19 cellular contexts compared by ENCODE assay signal in genomic region chr1:243784506-243784905, GRCh38.
DNase-seq lines count a peak whose midpoint lies in the region; ATAC-seq, FAIRE-seq and TF ChIP-seq lines count a peak whose summit lies in the region.
"Had no signal": no experiment of that assay in that cellular context is flagged by ENCODE, and none has a peak within 500 bp of the region (broad histone marks: within the 10 kb centered on the region; RNA-seq: fewer than 3 reads in every experiment).

No MANE protein-coding gene starts in this region.

- H3K23me2 ChIP-seq in H1 (ENCODE audit: low read depth, low read length): no peaks in the 10 kb centered on the region

- TF ChIP-seq POLR2A in H1 (IDR thresholded peaks at IDR 0.05; ENCODE audit: control extremely low read depth in 1 of 2, low read depth in 2 of 2, low read length in 2 of 2): no peak

- TF ChIP-seq CTCF in VCaP (conservative IDR thresholded peaks at IDR 0.05) (no peak), H1 (IDR thresholded peaks at IDR 0.05; ENCODE audit: control extremely low read depth in 1 of 3, insufficient read depth in 1 of 3, low read depth in 1 of 3, low read length in 3 of 3) (no peak), upper lobe of right lung (IDR thresholded peaks at IDR 0.05) (no peak)

- no peak overlapping the region for H3K23ac ChIP-seq in H1 (ENCODE audit: insufficient read length)
- H3K23ac ChIP-seq in neuronal stem cell (ENCODE audit: low read depth, low read length, poor library complexity): no peak overlapping the region

- H2AFZ ChIP-seq in H1 (ENCODE audit: low read length) (no peak overlapping the region), neuronal stem cell (ENCODE audit: low read length) (no peak overlapping the region)

- no peak overlapping the region for H3K56ac ChIP-seq in H1 (replicated peaks; ENCODE audit: insufficient read length, low read depth, low read length)

- H2BK12ac ChIP-seq in H1 (ENCODE audit: low read depth, low read length): no peak overlapping the region
- no peak overlapping the region for H2BK12ac ChIP-seq in neuronal stem cell (ENCODE audit: low read length)

- no peak overlapping the region for H3K9ac ChIP-seq in H1 (replicated peaks in 1 of 4; ENCODE audit: extremely low read depth in 1 of 4, low read depth in 3 of 4, low read length in 3 of 4)
- peak overlapping the region; percentile 50 for H3K9ac ChIP-seq in neuronal stem cell (ENCODE audit: low read depth, low read length, poor library complexity)

- H3K9me3 ChIP-seq in H1 (ENCODE audit: insufficient read depth in 2 of 2, low read depth in 1 of 2, low read length in 1 of 2) (no peaks in the 10 kb centered on the region), neuronal stem cell (replicated peaks in 1 of 2; ENCODE audit: control insufficient read depth in 2 of 2, insufficient read depth in 1 of 2, low read depth in 1 of 2, low read length in 2 of 2) (peaks cover 0 to 9% of the 10 kb centered on the region in 2 donors), upper lobe of right lung (no peaks in the 10 kb centered on the region)

- TF ChIP-seq RAD21 in H1 (IDR thresholded peaks at IDR 0.05 in 1 of 2, conservative IDR thresholded peaks at IDR 0.05 in 1 of 2; ENCODE audit: low read depth in 2 of 2, low read length in 2 of 2): no peak

- H4K91ac ChIP-seq in H1 (replicated peaks; ENCODE audit: insufficient read length, low read length) (no peak overlapping the region), neuronal stem cell (ENCODE audit: low read depth, low read length, poor library complexity) (no peak overlapping the region)

- peaks cover 2% of the 10 kb centered on the region; the same call in 1 of the 2 replicates for H3K79me1 ChIP-seq in H1 (ENCODE audit: low read depth, low read length)
- H3K79me1 ChIP-seq in neuronal stem cell (ENCODE audit: low read depth, low read length): peaks cover 4% of the 10 kb centered on the region

- H3K4me1 ChIP-seq in H1 (replicated peaks in 1 of 4; ENCODE audit: control insufficient read depth in 3 of 4, insufficient read depth in 4 of 4, low read length in 3 of 4): no peaks in the 10 kb centered on the region
- H3K4me1 ChIP-seq in neuronal stem cell (ENCODE audit: control insufficient read depth in 2 of 2, insufficient read depth in 1 of 2, low read depth in 1 of 2, low read length in 2 of 2): peaks cover 4 to 8% of the 10 kb centered on the region in 2 donors
- H3K4me1 ChIP-seq in upper lobe of right lung: peaks cover 6% of the 10 kb centered on the region

- no peak for TF ChIP-seq EP300 in H1 (IDR thresholded peaks at IDR 0.05; ENCODE audit: borderline replicate concordance in 1 of 2, low read depth in 2 of 2, low read length in 2 of 2)

- H2AK5ac ChIP-seq in H1 (ENCODE audit: low read depth, low read length) (no peak overlapping the region), neuronal stem cell (ENCODE audit: low read depth, low read length) (peak overlapping the region; percentile 53)

- no peak overlapping the region for H2BK20ac ChIP-seq in H1 (ENCODE audit: low read length)

- H3K27ac ChIP-seq in VCaP: peak overlapping the region; percentile 75
- no peak overlapping the region for H3K27ac ChIP-seq in H1 (ENCODE audit: low read depth, low read length)
- H3K27ac ChIP-seq in neuronal stem cell (replicated peaks; ENCODE audit: low read length): no peak overlapping the region
- no peak overlapping the region for H3K27ac ChIP-seq in upper lobe of right lung

- no peak overlapping the region for H2BK5ac ChIP-seq in H1 (ENCODE audit: low read depth, low read length)
- H2BK5ac ChIP-seq in neuronal stem cell (ENCODE audit: low read length): peak overlapping the region; percentile 71

- H3K14ac ChIP-seq in H1 (ENCODE audit: insufficient read length) (no peak overlapping the region), neuronal stem cell (ENCODE audit: low read length) (no peak overlapping the region)

- intact Hi-C loops in upper lobe of right lung (cut with DNase I): no loop called here

- H2BK120ac ChIP-seq in H1 (replicated peaks; ENCODE audit: low read depth, low read length): no peak overlapping the region
- H2BK120ac ChIP-seq in neuronal stem cell (ENCODE audit: low read depth, low read length): no peak overlapping the region

- no peak overlapping the region for H3K18ac ChIP-seq in H1 (ENCODE audit: extremely low read depth, low read length)
- H3K18ac ChIP-seq in neuronal stem cell (ENCODE audit: low read length): peak overlapping the region; percentile 61

- DNase-seq in H1 (ENCODE audit: low read depth in 1 of 2, low spot score in 2 of 2) (no peak), neuronal stem cell (ENCODE audit: low spot score) (no peak), upper lobe of right lung (no peak), NCI-H1105 treated with DMSO at 0.1 percent for 48 hours (lab: John Stamatoyannopoulos, UW) (no peak)
- DNase-seq: C1 segment of cervical spinal cord; Calu3; CD4-positive, alpha-beta memory T cell; COR-L47; DMS53; DMS79 treated with DMSO at 0.1 percent for 48 hours; GF-D8; GOT3; H7; HCEC 1CT had no signal

- FAIRE-seq in H1 (lab: Jason Lieb, UNC): no peak
- FAIRE-seq: GM12891, GM18507 had no signal

- peak overlapping the region; percentile 19; the same call in 1 of the 2 replicates for H4K8ac ChIP-seq in H1 (ENCODE audit: extremely low read depth, insufficient read depth, low read length)
- no peak overlapping the region for H4K8ac ChIP-seq in neuronal stem cell (ENCODE audit: low read depth, low read length)

- H2BK15ac ChIP-seq in H1 (ENCODE audit: low read length) (no peak overlapping the region), neuronal stem cell (ENCODE audit: low read length) (no peak overlapping the region)

- WGBS in H1 (ENCODE audit: extremely low coverage in 1 of 2, insufficient coverage in 1 of 2, insufficient read length in 1 of 2, insufficient replicate concordance in 2 of 2, low coverage in 1 of 2, low lambda C conversion rate in 2 of 2, missing lambda C conversion rate in 1 of 2), 2 experiments: 90% methylated on average over 8 of the region's 8 CpGs; no CpG with 5 or more reads in 1 of the 2 experiments
- no CpG with 5 or more reads among the region's 8 CpGs for WGBS in neuronal stem cell (ENCODE audit: extremely low coverage in 2 of 2, insufficient read length in 2 of 2, insufficient replicate concordance in 1 of 2), 2 donors

- CTCF ChIA-PET in H1 (lab: Charles Lee; ENCODE audit: partially characterized antibody): interaction anchor here (0.9 to 1.1 kb wide), 2 partner anchors 8 to 11 kb away, joined by 3 read pairs; no protein-coding TSS in a partner anchor

- no peaks in the 10 kb centered on the region for H3K79me2 ChIP-seq in H1 (ENCODE audit: control insufficient read depth in 1 of 2, insufficient read depth in 2 of 2, low read length in 2 of 2)

- H3K27me3 ChIP-seq in H1 (replicated peaks in 1 of 4; ENCODE audit: control insufficient read depth in 3 of 4, extremely low read depth in 1 of 4, insufficient read depth in 3 of 4, low read length in 3 of 4) (no peaks in the 10 kb centered on the region), neuronal stem cell (ENCODE audit: control insufficient read depth in 3 of 3, insufficient read depth in 3 of 3, low read depth in 1 of 3, low read length in 3 of 3) (no peaks in the 10 kb centered on the region), upper lobe of right lung (no peaks in the 10 kb centered on the region)

- H3K4me2 ChIP-seq in H1 (ENCODE audit: insufficient read depth in 1 of 2, low read depth in 2 of 2, low read length in 2 of 2): no peak overlapping the region
- H3K4me2 ChIP-seq in neuronal stem cell (ENCODE audit: insufficient read depth, low read length, poor library complexity, severe bottlenecking): no peak overlapping the region

- H4K5ac ChIP-seq in H1 (ENCODE audit: insufficient read length, low read depth, low read length): no peak overlapping the region

- H3K4ac ChIP-seq in H1 (replicated peaks; ENCODE audit: insufficient read length, low read depth, low read length): no peak overlapping the region
- no peak overlapping the region for H3K4ac ChIP-seq in neuronal stem cell (ENCODE audit: low read length)

- peak; percentile 21 for ATAC-seq in upper lobe of right lung
- no peak for ATAC-seq in SK-N-SH treated with all-trans-retinoic acid at 6 μM for 48 hours
- ATAC-seq in GM18873 (IDR thresholded peaks at IDR 0.05; ENCODE audit: low FRiP score, unreplicated experiment): no peak

- POLR2A ChIA-PET in H1 (lab: Charles Lee; ENCODE audit: partially characterized antibody): interaction anchor here (1.6 kb wide), 1 partner anchor 8 kb away, joined by 5 read pairs; no protein-coding TSS in a partner anchor

- H3K4me3 ChIP-seq in H1 (ENCODE audit: extremely low read depth in 1 of 4, insufficient read depth in 2 of 4, low read depth in 3 of 4, low read length in 4 of 4) (no peak overlapping the region), neuronal stem cell (ENCODE audit: low read length in 2 of 2) (peak overlapping the region in 1 of 2 donors; percentile 66), upper lobe of right lung (no peak overlapping the region)

- H3K36me3 ChIP-seq in H1 (ENCODE audit: control insufficient read depth in 2 of 4, insufficient read depth in 4 of 4, low read length in 3 of 4): no peaks in the 10 kb centered on the region
- H3K36me3 ChIP-seq in neuronal stem cell (replicated peaks in 1 of 2; ENCODE audit: control insufficient read depth in 2 of 2, insufficient read depth in 2 of 2, low read length in 2 of 2): no peaks in the 10 kb centered on the region
- no peaks in the 10 kb centered on the region for H3K36me3 ChIP-seq in upper lobe of right lung

- no peaks in the 10 kb centered on the region for H4K20me1 ChIP-seq in H1 (replicated peaks in 1 of 2; ENCODE audit: control insufficient read depth in 1 of 2, insufficient read depth in 2 of 2, low read length in 2 of 2)

TF ChIP-seq in H1, 55 proteins besides CTCF, POLR2A, EP300 and RAD21 (continues in another document):
- no peak for TF ChIP-seq KDM1A (IDR thresholded peaks at IDR 0.05; ENCODE audit: borderline replicate concordance, low read length)
- no peak for TF ChIP-seq HDAC6 (IDR thresholded peaks at IDR 0.05; ENCODE audit: low read depth, low read length)
- TF ChIP-seq PHF8 (conservative IDR thresholded peaks at IDR 0.05; ENCODE audit: low read depth, low read length): no peak
- no peak for TF ChIP-seq ATF3 (IDR thresholded peaks at IDR 0.05; ENCODE audit: insufficient read depth, low read depth, low read length)

TF ChIP-seq in SK-N-SH treated with all-trans-retinoic acid at 6 μM for 48 hours, 23 proteins besides CTCF, POLR2A, EP300 and RAD21 (continues in another document):
- TF ChIP-seq ZNF70 (CRISPR knock-in tag; IDR thresholded peaks at IDR 0.05) (no peak), ZC3H10 (CRISPR knock-in tag; IDR thresholded peaks at IDR 0.05) (no peak), CSDC2 (CRISPR knock-in tag; IDR thresholded peaks at IDR 0.05) (no peak), TCF4 (CRISPR knock-in tag; IDR thresholded peaks at IDR 0.05; ENCODE audit: borderline replicate concordance) (no peak)
